ENCODE assay signal across 21 cellular contexts in the genomic region with DNA sequence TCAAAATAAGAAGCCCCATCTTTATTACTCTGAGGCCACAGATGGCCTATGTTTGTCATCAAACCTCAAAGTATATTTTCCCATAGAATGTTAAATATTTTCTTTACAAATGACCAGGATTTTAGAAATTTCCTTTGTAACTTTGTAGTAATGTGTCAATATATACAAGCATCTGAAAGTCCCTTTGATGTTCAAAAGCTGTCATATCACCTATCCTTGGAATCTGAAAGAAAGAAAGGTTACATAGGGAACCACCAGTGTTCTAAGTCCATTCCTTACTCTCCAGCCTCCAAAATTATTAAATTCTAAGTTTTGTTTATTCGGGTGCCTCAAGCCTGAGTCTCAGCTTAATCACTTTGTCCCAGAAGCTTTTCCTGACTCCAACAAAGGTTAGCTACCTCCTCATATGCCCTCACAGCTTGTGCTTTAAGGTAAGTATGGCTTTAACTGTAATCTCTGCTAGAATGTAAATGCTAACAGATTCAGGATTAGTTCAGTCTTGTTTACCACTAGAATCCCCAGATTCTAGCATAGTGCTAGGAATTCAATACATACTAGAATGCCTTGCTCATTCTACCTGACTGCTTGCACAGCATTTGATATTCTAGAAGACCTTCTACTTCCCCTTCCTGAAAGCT.
"Had no signal": no experiment of that assay in that cellular context is flagged by ENCODE, and none has a peak within 500 bp of the region (broad histone marks: within the 10 kb centered on the region; RNA-seq: fewer than 3 reads in every experiment).

No MANE protein-coding gene starts in this region.

- H3K27ac ChIP-seq: foreskin keratinocyte, pancreas, psoas muscle, right atrium auricular region, transverse colon, uterus had no signal

- H3K4me3 Mint-ChIP-seq: activated CD4-positive, alpha-beta memory T cell treated with anti-CD3 and anti-CD28 coated beads, Interleukin-2, amount 10 ng/mL, durations not matched to agents 7 days and 5 days; activated naive CD8-positive, alpha-beta T cell treated with anti-CD3 and anti-CD28 coated beads, Interleukin-2, amount 50 U/mL, for 24 hours; activated T-helper 1 cell treated with anti-CD3 and anti-CD28 coated beads, Interleukin-12 subunit alpha, Interleukin-12 subunit beta, Interleukin-2, Interleukin-4 antibody, amounts not matched to agents 30 ng/mL and 10 ng/mL and 1 ng/mL, durations not matched to agents 14 hours and 24 hours and 36 hours; brain; natural killer cell treated with Interleukin-12 subunit alpha and Interleukin-12 subunit beta and Interleukin-15 and Interleukin-18, amount 100 ng/mL, for 72 hours; stimulated activated effector memory CD8-positive, alpha-beta T cell treated with anti-CD3 and anti-CD28 coated beads, Interleukin-12 subunit alpha, Interleukin-12 subunit beta, amount 100 ng/mL, for 72 hours; T-helper 1 cell treated with Interleukin-12 subunit alpha and Interleukin-12 subunit beta and Interleukin-4 antibody, amounts not matched to agents 30 μg/mL and 1 μg/mL, for 36 hours had no signal

- H3K9me3 ChIP-seq: pancreas, psoas muscle, right atrium auricular region, transverse colon, uterus had no signal

- H3K36me3 ChIP-seq: pancreas, right atrium auricular region, transverse colon, uterus had no signal

- H3K27me3 Mint-ChIP-seq: activated naive CD8-positive, alpha-beta T cell treated with anti-CD3 and anti-CD28 coated beads, Interleukin-2, amount 50 U/mL, for 24 hours; brain; natural killer cell treated with Interleukin-12 subunit alpha and Interleukin-12 subunit beta and Interleukin-15 and Interleukin-18, amount 100 ng/mL, for 72 hours had no signal

- H3K4me3 ChIP-seq: pancreas, psoas muscle, right atrium auricular region, transverse colon, uterus had no signal

- H3K36me3 Mint-ChIP-seq: stimulated activated effector memory CD8-positive, alpha-beta T cell treated with anti-CD3 and anti-CD28 coated beads, Interleukin-12 subunit alpha, Interleukin-12 subunit beta, amount 100 ng/mL, for 72 hours had no signal

- H3K27me3 ChIP-seq: foreskin keratinocyte, pancreas, right atrium auricular region, transverse colon, uterus had no signal

- H3K4me1 ChIP-seq: psoas muscle, right atrium auricular region, uterus had no signal

- H3K9me3 Mint-ChIP-seq: activated CD4-positive, alpha-beta memory T cell treated with anti-CD3 and anti-CD28 coated beads, Interleukin-2, amount 10 ng/mL, durations not matched to agents 7 days and 5 days; activated naive CD8-positive, alpha-beta T cell treated with anti-CD3 and anti-CD28 coated beads, Interleukin-2, amount 50 U/mL, for 24 hours; activated T-helper 1 cell treated with anti-CD3 and anti-CD28 coated beads, Interleukin-12 subunit alpha, Interleukin-12 subunit beta, Interleukin-2, Interleukin-4 antibody, amounts not matched to agents 30 ng/mL and 10 ng/mL and 1 ng/mL, durations not matched to agents 14 hours and 24 hours and 36 hours; stimulated activated effector memory CD8-positive, alpha-beta T cell treated with anti-CD3 and anti-CD28 coated beads, Interleukin-12 subunit alpha, Interleukin-12 subunit beta, amount 100 ng/mL, for 72 hours; T-helper 1 cell treated with Interleukin-12 subunit alpha and Interleukin-12 subunit beta and Interleukin-4 antibody, amounts not matched to agents 30 μg/mL and 1 μg/mL, for 36 hours had no signal

- ATAC-seq: activated naive CD8-positive, alpha-beta T cell treated with anti-CD3 and anti-CD28 coated beads, Interleukin-2, amount 50 U/mL, for 24 hours; left lobe of liver; natural killer cell treated with Interleukin-12 subunit alpha and Interleukin-12 subunit beta and Interleukin-15 and Interleukin-18, amount 100 ng/mL, for 72 hours; pancreas; psoas muscle had no signal

- H3K4me1 Mint-ChIP-seq: activated naive CD8-positive, alpha-beta T cell treated with anti-CD3 and anti-CD28 coated beads, Interleukin-2, amount 50 U/mL, for 24 hours; brain; stimulated activated effector memory CD8-positive, alpha-beta T cell treated with anti-CD3 and anti-CD28 coated beads, Interleukin-12 subunit alpha, Interleukin-12 subunit beta, amount 100 ng/mL, for 72 hours had no signal

- DNase-seq: activated CD4-positive, alpha-beta memory T cell treated with anti-CD3 and anti-CD28 coated beads, Interleukin-2, amount 10 ng/mL, durations not matched to agents 7 days and 5 days; activated CD4-positive, alpha-beta T cell treated with anti-CD3 and anti-CD28 coated beads for 48 hours; activated gamma-delta T cell; activated naive CD4-positive, alpha-beta T cell treated with anti-CD3 and anti-CD28 coated beads, Interleukin-2, amount 50 U/mL, for 16 hours; activated naive CD8-positive, alpha-beta T cell treated with anti-CD3 and anti-CD28 coated beads, Interleukin-2, amount 50 U/mL, for 24 hours; activated T-cell treated with anti-CD3 and anti-CD28 coated beads for 4 hours; dermis blood vessel endothelial cell; effector CD8-positive, alpha-beta T cell; pancreas; psoas muscle; stimulated activated CD4-positive, alpha-beta T cell treated with anti-CD3 and anti-CD28 coated beads, Interleukin-2, amount 100 ng/mL, for 24 hours; transverse colon; uterus had no signal

- H3K27ac Mint-ChIP-seq: activated CD4-positive, alpha-beta memory T cell treated with anti-CD3 and anti-CD28 coated beads, Interleukin-2, amount 10 ng/mL, durations not matched to agents 7 days and 5 days; activated naive CD8-positive, alpha-beta T cell treated with anti-CD3 and anti-CD28 coated beads, Interleukin-2, amount 50 U/mL, for 24 hours; activated T-helper 1 cell treated with anti-CD3 and anti-CD28 coated beads, Interleukin-12 subunit alpha, Interleukin-12 subunit beta, Interleukin-2, Interleukin-4 antibody, amounts not matched to agents 30 ng/mL and 10 ng/mL and 1 ng/mL, durations not matched to agents 14 hours and 24 hours and 36 hours; brain; natural killer cell treated with Interleukin-12 subunit alpha and Interleukin-12 subunit beta and Interleukin-15 and Interleukin-18, amount 100 ng/mL, for 72 hours; stimulated activated effector memory CD8-positive, alpha-beta T cell treated with anti-CD3 and anti-CD28 coated beads, Interleukin-12 subunit alpha, Interleukin-12 subunit beta, amount 100 ng/mL, for 72 hours; T-helper 1 cell treated with Interleukin-12 subunit alpha and Interleukin-12 subunit beta and Interleukin-4 antibody, amounts not matched to agents 30 μg/mL and 1 μg/mL, for 36 hours had no signal
